Comparison of ENCODE assay signal across 8 cellular contexts in the genomic region with DNA sequence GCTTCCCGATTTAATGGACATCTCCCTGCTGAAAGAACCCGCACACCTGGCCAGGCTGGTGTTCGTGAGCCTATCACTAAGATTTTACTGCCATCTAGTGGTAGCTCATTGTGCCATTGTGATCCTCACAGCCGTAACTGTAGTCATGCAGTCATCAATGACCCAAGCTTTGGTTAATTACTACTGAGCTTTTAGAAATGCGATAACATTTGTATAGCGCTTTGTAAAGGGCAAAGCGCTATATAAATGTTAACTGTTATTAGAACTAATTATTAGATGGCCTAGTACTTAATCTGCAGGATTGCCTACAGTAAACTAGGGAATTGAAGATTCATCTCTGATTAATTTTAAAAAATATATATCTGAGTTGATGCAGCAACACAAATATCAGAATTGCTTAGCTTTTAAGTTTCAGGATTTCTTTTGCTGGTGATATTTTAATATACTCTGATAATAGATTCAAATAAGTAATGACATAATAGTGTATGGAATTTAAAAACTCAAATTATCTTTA.
DNase-seq lines count a peak whose midpoint lies in the region; ATAC-seq, FAIRE-seq and TF ChIP-seq lines count a peak whose summit lies in the region.

No MANE protein-coding gene starts in this region.

- no peak overlapping the region for H3K27ac ChIP-seq in VCaP

- FAIRE-seq in bronchial epithelial cell (lab: Jason Lieb, UNC), result no peak

- no peak overlapping the region for H3K4me3 ChIP-seq in AG09309 (ENCODE audit: control insufficient read depth, low read depth, low read length)
- no peak overlapping the region for H3K4me3 ChIP-seq in bronchial epithelial cell (ENCODE audit: low read depth, low read length)
- no peak overlapping the region for H3K4me3 ChIP-seq in kidney epithelial cell (ENCODE audit: low read depth, low read length)

- H3K36me3 ChIP-seq in bronchial epithelial cell (ENCODE audit: control insufficient read depth, insufficient read depth, low read length) (no peaks in the 10 kb centered on the region), kidney epithelial cell (ENCODE audit: control insufficient read depth, insufficient read depth, low read length) (no peaks in the 10 kb centered on the region)

- TF ChIP-seq CTCF in AG09309 (IDR thresholded peaks at IDR 0.05; ENCODE audit: control insufficient read depth, insufficient read depth, low read depth, low read length, missing control alignments) (peak; percentile 82), VCaP (conservative IDR thresholded peaks at IDR 0.05) (peak; percentile 86), bronchial epithelial cell (IDR thresholded peaks at IDR 0.05; ENCODE audit: insufficient read depth, low read length, severe bottlenecking) (peak; percentile 72), kidney epithelial cell (IDR thresholded peaks at IDR 0.05; ENCODE audit: insufficient read depth, low read length, poor library complexity, severe bottlenecking) (peak; percentile 71)

- DNase-seq in AG09309 (ENCODE audit: low read depth) (no peak), NCI-H2081 (lab: John Stamatoyannopoulos, UW) (peak; percentile 90 to 92), bronchial epithelial cell (ENCODE audit: low read depth) (peak; percentile 69), kidney epithelial cell (ENCODE audit: low read depth) (peak; percentile 21)
- DNase-seq in stimulated activated CD4-positive, alpha-beta T cell treated with anti-CD3 and anti-CD28 coated beads, Interleukin-4, amount 100 ng/mL, for 1 hour, result peak; percentile 21

- H3K27me3 ChIP-seq in bronchial epithelial cell (ENCODE audit: control insufficient read depth, insufficient read depth, low read length), result no peaks in the 10 kb centered on the region
- H3K27me3 ChIP-seq in kidney epithelial cell (ENCODE audit: control insufficient read depth, insufficient read depth, low read length), result no peaks in the 10 kb centered on the region

- ATAC-seq in GM18870 (IDR thresholded peaks at IDR 0.05; ENCODE audit: unreplicated experiment) (peak; percentile 92), HG03066 (IDR thresholded peaks at IDR 0.05; ENCODE audit: low read depth, unreplicated experiment) (peak; percentile 98)
